In genomic region chr1:16984717-16985116, GRCh38 we compare ENCODE assay signal across 11 cellular contexts.
DNase-seq lines count a peak whose midpoint lies in the region; ATAC-seq and TF ChIP-seq lines count a peak whose summit lies in the region.
"Had no signal": no experiment of that assay in that cellular context is flagged by ENCODE, and none has a peak within 500 bp of the region (broad histone marks: within the 10 kb centered on the region; RNA-seq: fewer than 3 reads in every experiment).

No MANE protein-coding gene starts in this region.

- no peak for TF ChIP-seq POLR2A in erythroblast (IDR thresholded peaks at IDR 0.05; ENCODE audit: low read length)

- H3K4me3 ChIP-seq in tibial artery: no peak overlapping the region
- H3K4me3 ChIP-seq: SJSA1 had no signal

- peaks cover 23 to 42% (median 40%) of the 10 kb centered on the region in 3 donors for H3K36me3 ChIP-seq in tibial artery
- H3K36me3 ChIP-seq: SJSA1 had no signal

- intact Hi-C loops in tibial artery (cut with DNase I; ENCODE audit: low total_unique reads): loop anchor here (5.0 kb wide), 1 partner anchor 1623 kb away; no protein-coding TSS in a partner anchor

- ATAC-seq in HG03097 (IDR thresholded peaks at IDR 0.05; ENCODE audit: low FRiP score, unreplicated experiment) (no peak), HG03135 (IDR thresholded peaks at IDR 0.05; ENCODE audit: unreplicated experiment) (no peak)

- peak overlapping the region; percentile 25 to 46 for H3K27ac ChIP-seq in tibial artery
- H3K27ac ChIP-seq: neutrophil, SJSA1 had no signal

- H3K4me1 ChIP-seq in tibial artery: peaks cover 0 to 19% (median 9%) of the 10 kb centered on the region in 4 donors

- no peak for TF ChIP-seq CTCF in tibial artery (IDR thresholded peaks at IDR 0.05)

- H3K27me3 ChIP-seq in tibial artery: no peaks in the 10 kb centered on the region
- H3K27me3 ChIP-seq: SJSA1 had no signal

- DNase-seq in HS-5 (ENCODE audit: low read depth): peak; percentile 42
- peak; percentile 63 for DNase-seq in brain pericyte (ENCODE audit: low read depth, low spot score)
- peak; percentile 94 for DNase-seq in islet precursor cell
- DNase-seq in tibial artery: peak; percentile 85 to 87
- DNase-seq in NCI-H146 (lab: John Stamatoyannopoulos, UW): no peak
- no peak for DNase-seq in erythroblast (lab: John Stamatoyannopoulos, UW)
- DNase-seq: stimulated activated naive CD4-positive, alpha-beta T cell treated with Interleukin-2 at 50 U/mL for 16 hours had no signal

- no peaks in the 10 kb centered on the region for H3K9me3 ChIP-seq in tibial artery
- H3K9me3 ChIP-seq: neutrophil, SJSA1 had no signal

Comparison
In these comparisons a context has a peak if more than half of its experiments do, and no peak if none do; other contexts are left out.
1. DNase-seq: peak in HS-5 (single experiment), brain pericyte (single experiment), islet precursor cell (single experiment) and tibial artery (2 of 2); none in NCI-H146 (single experiment) and erythroblast (0 of 2).